Comparison of ENCODE assay signal across 9 cellular contexts in genomic region chr5:157918811-157919742, GRCh38.
DNase-seq lines count a peak whose midpoint lies in the region; ATAC-seq and TF ChIP-seq lines count a peak whose summit lies in the region.
"Had no signal": no experiment of that assay in that cellular context is flagged by ENCODE, and none has a peak within 500 bp of the region (broad histone marks: within the 10 kb centered on the region; RNA-seq: fewer than 3 reads in every experiment).

No MANE protein-coding gene starts in this region.

- TF ChIP-seq CTCF in cardiac muscle cell (IDR thresholded peaks at IDR 0.05; ENCODE audit: low read depth, low read length) (no peak), upper lobe of left lung (IDR thresholded peaks at IDR 0.05) (no peak)

- no peaks in the 10 kb centered on the region for H3K9me3 ChIP-seq in cardiac muscle cell (ENCODE audit: low read depth)
- no peaks in the 10 kb centered on the region for H3K9me3 ChIP-seq in upper lobe of left lung

- DNase-seq in cardiac muscle cell (ENCODE audit: low read depth in 1 of 2, low spot score in 1 of 2) (no peak), cardiac septum (ENCODE audit: low spot score) (no peak), UCSD-AML1 (lab: John Stamatoyannopoulos, UW; ENCODE audit: unreplicated experiment) (peak; percentile 28), fibroblast of peridontal ligament (ENCODE audit: extremely low read depth) (peak; percentile 38), upper lobe of left lung (peak in 1 of 2 donors; percentile 84), head of caudate nucleus (no peak), NCI-H1694 treated with DMSO at 0.1 percent for 48 hours (lab: John Stamatoyannopoulos, UW) (no peak), NCI-H226 (no peak)
- DNase-seq: IMR-90 had no signal

- peaks cover 7% of the 10 kb centered on the region for H3K4me1 ChIP-seq in cardiac muscle cell (ENCODE audit: low read depth)
- peaks cover 22 to 58% (median 45%) of the 10 kb centered on the region in 4 donors for H3K4me1 ChIP-seq in upper lobe of left lung

- H3K27ac ChIP-seq in cardiac muscle cell (peak overlapping the region; percentile 29), upper lobe of left lung (peak overlapping the region; percentile 59 to 81 (median 76))

- peak in 1 of 4 donors; percentile 30 for TF ChIP-seq POLR2A in upper lobe of left lung (IDR thresholded peaks at IDR 0.05)

- ATAC-seq in upper lobe of left lung (ENCODE audit: low FRiP score in 2 of 2) = peak; percentile 62 to 87

- no peaks in the 10 kb centered on the region for H3K27me3 ChIP-seq in cardiac muscle cell
- no peaks in the 10 kb centered on the region for H3K27me3 ChIP-seq in upper lobe of left lung

- intact Hi-C loops in cardiac septum (cut with DNase I) = loop anchor here (5.0 kb wide), 2 partner anchors 62 to 102 kb away; partner anchors contain the start of gene CLINT1
- intact Hi-C loops in head of caudate nucleus (cut with DNase I) = no loop called here

- peak in 2 of 4 donors; percentile 48 to 84 for TF ChIP-seq EP300 in upper lobe of left lung (IDR thresholded peaks at IDR 0.05)

- H3K36me3 ChIP-seq in cardiac muscle cell (no peaks in the 10 kb centered on the region), upper lobe of left lung (no peaks in the 10 kb centered on the region)

- H3K4me3 ChIP-seq in cardiac muscle cell = no peak overlapping the region
- peak overlapping the region in 3 of 4 donors; percentile 2 to 21 (median 11) for H3K4me3 ChIP-seq in upper lobe of left lung

- WGBS in upper lobe of left lung, 2 donors = 15 to 30% methylated on average over 19 of the region's 19 CpGs

Comparison
In these comparisons a context has a peak if more than half of its experiments do, and no peak if none do; other contexts are left out.
1. DNase-seq: peak in UCSD-AML1 (single experiment) and fibroblast of peridontal ligament (single experiment); none in cardiac muscle cell (0 of 2), cardiac septum (single experiment), head of caudate nucleus (0 of 42), NCI-H1694 treated with DMSO at 0.1 percent for 48 hours (single experiment) and NCI-H226 (single experiment).